In genomic region chr3:101544181-101544850, GRCh38 we compare ENCODE assay signal across 18 cellular contexts. TPM values are rescaled to one million over a fixed set of nuclear protein-coding genes. Genes with fewer than 3 reads are reported as not detected.
A peak's percentile ranks its signal among the peaks of the same experiment; 100 is the strongest.
DNase-seq lines count a peak whose midpoint lies in the region; ATAC-seq and TF ChIP-seq lines count a peak whose summit lies in the region.
"Had no signal": no experiment of that assay in that cellular context is flagged by ENCODE, and none has a peak within 500 bp of the region (broad histone marks: within the 10 kb centered on the region; RNA-seq: fewer than 3 reads in every experiment).

No MANE protein-coding gene starts in this region.

- in situ Hi-C loops in brain microvascular endothelial cell (cut with HindIII; ENCODE audit: low pct_ligation_motif_present, low sequenced_read_pairs): no loop called here

- intact Hi-C loops in PC-3 (cut with micrococcal nuclease): loop anchor here (10.0 kb wide), 1 partner anchor 130 kb away; no protein-coding TSS in a partner anchor

- peak overlapping the region; percentile 16 to 49 for H3K4me3 Mint-ChIP-seq in activated T-cell treated with anti-CD3 and anti-CD28 coated beads, Interleukin-2, amount 50 U/mL, for 72 hours
- H3K4me3 Mint-ChIP-seq in neural progenitor cell: no peak overlapping the region
- H3K4me3 Mint-ChIP-seq: nephron; stimulated activated naive B cell treated with anti-CD40 and anti-IgM and Interleukin-4, amounts not matched to agents 10 μg/mL and 1 μg/mL and 100 μg/mL, for 72 hours had no signal

- H2AFZ ChIP-seq in PC-3 (ENCODE audit: low read length): no peak overlapping the region
- H2AFZ ChIP-seq in neural progenitor cell (replicated peaks): no peak overlapping the region

- no peak overlapping the region for H3K27ac ChIP-seq in PC-3 (ENCODE audit: low read length)
- no peak overlapping the region for H3K27ac ChIP-seq in brain microvascular endothelial cell
- H3K27ac ChIP-seq in neural progenitor cell: no peak overlapping the region
- H3K27ac ChIP-seq: epithelial cell of prostate, sigmoid colon, vagina had no signal

- H3F3A ChIP-seq in PC-3 (ENCODE audit: low read length, unreplicated experiment) (no peaks in the 10 kb centered on the region), neural progenitor cell (ENCODE audit: low read depth) (no peaks in the 10 kb centered on the region)

- H4K20me1 ChIP-seq in PC-3 (ENCODE audit: low read length) (no peaks in the 10 kb centered on the region), neural progenitor cell (ENCODE audit: low read depth) (no peaks in the 10 kb centered on the region)

- peak; percentile 65 to 70 for ATAC-seq in activated T-cell treated with anti-CD3 and anti-CD28 coated beads, Interleukin-2, amount 50 U/mL, for 72 hours (replicated peaks in 1 of 2)
- peak; percentile 77 for ATAC-seq in PC-3
- no peak for ATAC-seq in GM18858 (IDR thresholded peaks at IDR 0.05; ENCODE audit: unreplicated experiment)
- ATAC-seq: left ventricle myocardium superior; stimulated activated naive B cell treated with anti-CD40 and anti-IgM and Interleukin-4, amounts not matched to agents 10 μg/mL and 1 μg/mL and 100 μg/mL, for 72 hours had no signal

- H3K27me3 Mint-ChIP-seq in activated T-cell treated with anti-CD3 and anti-CD28 coated beads, Interleukin-2, amount 50 U/mL, for 72 hours (ENCODE audit: low read depth): no peaks in the 10 kb centered on the region
- no peaks in the 10 kb centered on the region for H3K27me3 Mint-ChIP-seq in neural progenitor cell (ENCODE audit: insufficient read depth, low read depth)

- peaks cover 32% of the 10 kb centered on the region for H3K4me1 Mint-ChIP-seq in activated T-cell treated with anti-CD3 and anti-CD28 coated beads, Interleukin-2, amount 50 U/mL, for 72 hours (ENCODE audit: low read depth)
- no peaks in the 10 kb centered on the region for H3K4me1 Mint-ChIP-seq in neural progenitor cell
- H3K4me1 Mint-ChIP-seq: nephron; stimulated activated naive B cell treated with anti-CD40 and anti-IgM and Interleukin-4, amounts not matched to agents 10 μg/mL and 1 μg/mL and 100 μg/mL, for 72 hours had no signal

- no peaks in the 10 kb centered on the region for H3K79me2 ChIP-seq in PC-3 (ENCODE audit: low read length)
- no peaks in the 10 kb centered on the region for H3K79me2 ChIP-seq in neural progenitor cell (ENCODE audit: low read depth)

- H3K9me3 Mint-ChIP-seq in activated T-cell treated with anti-CD3 and anti-CD28 coated beads, Interleukin-2, amount 50 U/mL, for 72 hours: no peaks in the 10 kb centered on the region
- H3K9me3 Mint-ChIP-seq in neural progenitor cell: no peaks in the 10 kb centered on the region
- H3K9me3 Mint-ChIP-seq: stimulated activated naive B cell treated with anti-CD40 and anti-IgM and Interleukin-4, amounts not matched to agents 10 μg/mL and 1 μg/mL and 100 μg/mL, for 72 hours had no signal

- H3K27me3 ChIP-seq in PC-3 (ENCODE audit: low read length) (no peaks in the 10 kb centered on the region), brain microvascular endothelial cell (replicated peaks) (no peaks in the 10 kb centered on the region), neural progenitor cell (no peaks in the 10 kb centered on the region)
- H3K27me3 ChIP-seq: sigmoid colon, vagina had no signal

- H3K4me3 ChIP-seq in PC-3 (ENCODE audit: low read length): no peak overlapping the region
- H3K4me3 ChIP-seq in brain microvascular endothelial cell (ENCODE audit: low read depth, low read length): no peak overlapping the region
- H3K4me3 ChIP-seq in neural progenitor cell: no peak overlapping the region
- H3K4me3 ChIP-seq: sigmoid colon, vagina had no signal

- CTCF ChIA-PET in PC-3 (lab: Charles Lee): interaction anchor here (0.6 kb wide), 1 partner anchor 784 kb away, joined by 4 read pairs; no protein-coding TSS in a partner anchor

- H3K27ac Mint-ChIP-seq in activated T-cell treated with anti-CD3 and anti-CD28 coated beads, Interleukin-2, amount 50 U/mL, for 72 hours: peak overlapping the region; percentile 59
- H3K27ac Mint-ChIP-seq in neural progenitor cell: no peak overlapping the region
- H3K27ac Mint-ChIP-seq: nephron; stimulated activated naive B cell treated with anti-CD40 and anti-IgM and Interleukin-4, amounts not matched to agents 10 μg/mL and 1 μg/mL and 100 μg/mL, for 72 hours had no signal

- H3K4me2 ChIP-seq in PC-3 (ENCODE audit: low read length): no peak overlapping the region
- H3K4me2 ChIP-seq in neural progenitor cell: no peak overlapping the region

- H3K4me1 ChIP-seq in PC-3 (ENCODE audit: insufficient read depth, low read length) (no peaks in the 10 kb centered on the region), neural progenitor cell (no peaks in the 10 kb centered on the region)
- H3K4me1 ChIP-seq: sigmoid colon, vagina had no signal

- H3K9me2 ChIP-seq in PC-3 (replicated peaks; ENCODE audit: low read length): no peaks in the 10 kb centered on the region

- POLR2A ChIA-PET in PC-3 (lab: Charles Lee; ENCODE audit: unreplicated experiment): no interaction called here

- no peak for DNase-seq in activated T-cell treated with anti-CD3 and anti-CD28 coated beads, Interleukin-2, amount 50 U/mL, for 72 hours
- DNase-seq in activated T-cell treated with anti-CD3 and anti-CD28 coated beads, Interleukin-2, amount 50 U/mL, for 48 hours: no peak
- DNase-seq in PC-3 (peak; percentile 10), brain microvascular endothelial cell (no peak), neural progenitor cell (ENCODE audit: low spot score) (no peak), foreskin melanocyte (no peak), NCI-H2081 treated with DMSO at 0.1 percent for 48 hours (lab: John Stamatoyannopoulos, UW) (no peak)
- DNase-seq: DND-41; left ventricle myocardium superior; NCI-H510A treated with DMSO at 0.1 percent for 48 hours; Right ventricle myocardium superior; sigmoid colon; stimulated activated CD4-positive, alpha-beta T cell treated with anti-CD3 and anti-CD28 coated beads, Interleukin-4, amount 100 ng/mL, for 4 hours; stimulated activated naive B cell treated with anti-CD40 and anti-IgM and Interleukin-4, amounts not matched to agents 10 μg/mL and 1 μg/mL and 100 μg/mL, for 72 hours had no signal

- H3K9me3 ChIP-seq in PC-3 (ENCODE audit: low read length) (no peaks in the 10 kb centered on the region), neural progenitor cell (ENCODE audit: low read depth) (no peaks in the 10 kb centered on the region)
- H3K9me3 ChIP-seq: sigmoid colon, vagina had no signal

- H3K9ac ChIP-seq in PC-3 (ENCODE audit: low read length) (no peak overlapping the region), neural progenitor cell (no peak overlapping the region)

- H3K36me3 ChIP-seq in PC-3 (ENCODE audit: low read depth, low read length): no peaks in the 10 kb centered on the region
- H3K36me3 ChIP-seq in brain microvascular endothelial cell (replicated peaks): no peaks in the 10 kb centered on the region
- H3K36me3 ChIP-seq in neural progenitor cell: no peaks in the 10 kb centered on the region
- H3K36me3 ChIP-seq: sigmoid colon, vagina had no signal

- BruUV-seq in PC-3 (replicated peaks; lab: Mats Ljungman, UMichigan): no TSS peak

- H3K36me3 Mint-ChIP-seq in activated T-cell treated with anti-CD3 and anti-CD28 coated beads, Interleukin-2, amount 50 U/mL, for 72 hours (ENCODE audit: insufficient read depth in 2 of 2): no peaks in the 10 kb centered on the region
- H3K36me3 Mint-ChIP-seq in neural progenitor cell: no peaks in the 10 kb centered on the region
- H3K36me3 Mint-ChIP-seq: stimulated activated naive B cell treated with anti-CD40 and anti-IgM and Interleukin-4, amounts not matched to agents 10 μg/mL and 1 μg/mL and 100 μg/mL, for 72 hours had no signal

- TF ChIP-seq CTCF in PC-3 (conservative IDR thresholded peaks at IDR 0.05; ENCODE audit: low read depth, low read length): peak; percentile 58
- TF ChIP-seq CTCF in brain microvascular endothelial cell (IDR thresholded peaks at IDR 0.05; ENCODE audit: low read depth, low read length, missing control alignments): peak; percentile 25
- TF ChIP-seq CTCF in neural progenitor cell (IDR thresholded peaks at IDR 0.05): peak; percentile 14

RNA-seq across cellular contexts. Expression of gene TRMT10C, which starts 17.4 kb away (rescaled TPM):
- total RNA-seq in activated T-cell treated with anti-CD3 and anti-CD28 coated beads, Interleukin-2, amount 50 U/mL, for 72 hours: 10 to 100 TPM; 19.3 to 22.0 TPM
- 31.7 and 35.2 TPM in 2 replicates for total RNA-seq in PC-3 (2014; rRNA removed)
- 48.2 and 85.9 TPM in 2 replicates for total RNA-seq in neural progenitor cell (ENCODE audit: low replicate concordance)

RNA-seq across cellular contexts. Expression of gene PCNP, which starts 29.7 kb away (rescaled TPM):
- 100 to 1,000 TPM; 211 to 242 TPM for total RNA-seq in activated T-cell treated with anti-CD3 and anti-CD28 coated beads, Interleukin-2, amount 50 U/mL, for 72 hours
- total RNA-seq in PC-3 (2014; rRNA removed) (71.1 and 72.3 TPM in 2 replicates), neural progenitor cell (ENCODE audit: low replicate concordance) (149 and 248 TPM in 2 replicates)

RNA-seq across cellular contexts. Expression of gene SENP7, which starts 31.3 kb away (rescaled TPM):
- total RNA-seq in activated T-cell treated with anti-CD3 and anti-CD28 coated beads, Interleukin-2, amount 50 U/mL, for 72 hours: 10 to 100 TPM; 26.9 to 27.1 TPM
- 4.8 and 5.4 TPM in 2 replicates for total RNA-seq in PC-3 (2014; rRNA removed)
- total RNA-seq in neural progenitor cell (ENCODE audit: low replicate concordance): 31.4 and 48.0 TPM in 2 replicates
